Comparison of ENCODE assay signal across 27 cellular contexts in genomic region chr9:98327249-98327561, GRCh38.
"Had no signal": no experiment of that assay in that cellular context is flagged by ENCODE, and none has a peak within 500 bp of the region (broad histone marks: within the 10 kb centered on the region; RNA-seq: fewer than 3 reads in every experiment).

No MANE protein-coding gene starts in this region.

- DNase-seq: dorsolateral prefrontal cortex; effector CD4-positive, alpha-beta T cell; foreskin keratinocyte; heart right ventricle; hippocampal formation; left cardiac atrium; left lung; mesenchymal stem cell; mucosa of descending colon; naive thymus-derived CD4-positive, alpha-beta T cell; stimulated activated CD4-positive, alpha-beta T cell treated with anti-CD3 and anti-CD28 coated beads, Interleukin-2, amount 100 ng/mL, for 24 hours; stimulated activated CD4-positive, alpha-beta T cell treated with anti-CD3 and anti-CD28 coated beads, Interleukin-4, amount 100 ng/mL, for 24 hours; stimulated activated naive CD4-positive, alpha-beta T cell treated with Interleukin-2 at 50 U/mL for 16 hours; stomach; thyroid gland; trophoblast cell had no signal

- H3K9ac ChIP-seq: neural progenitor cell, parathyroid adenoma had no signal

- H3K27me3 ChIP-seq: dorsolateral prefrontal cortex, foreskin keratinocyte, gastroesophageal sphincter, left lung, neural progenitor cell, right atrium auricular region, thyroid gland, vagina had no signal

- ATAC-seq: esophagus mucosa; foreskin keratinocyte; gastroesophageal sphincter; heart right ventricle; left cardiac atrium; left lung; mucosa of descending colon; naive thymus-derived CD4-positive, alpha-beta T cell; sciatic nerve; stimulated activated effector memory CD8-positive, alpha-beta T cell treated with anti-CD3 and anti-CD28 coated beads, Interleukin-12 subunit alpha, Interleukin-12 subunit beta, amount 100 ng/mL, for 72 hours had no signal

- H3K36me3 ChIP-seq: gastroesophageal sphincter, heart right ventricle, left lung, neural progenitor cell, prostate gland, right atrium auricular region, stomach, thyroid gland, vagina had no signal

- H3K27ac ChIP-seq: dorsolateral prefrontal cortex, epithelial cell of prostate, foreskin keratinocyte, gastroesophageal sphincter, heart right ventricle, left lung, neural progenitor cell, parathyroid adenoma, prostate gland, right atrium auricular region, stomach, thyroid gland, vagina had no signal

- H3K79me2 ChIP-seq: parathyroid adenoma had no signal

- H3K9me3 ChIP-seq: gastroesophageal sphincter, heart right ventricle, left lung, mucosa of descending colon, prostate gland, right atrium auricular region, stomach, thyroid gland, vagina had no signal

- H3K4me1 ChIP-seq: gastroesophageal sphincter, heart right ventricle, left lung, neural progenitor cell, parathyroid adenoma, prostate gland, right atrium auricular region, stomach, thyroid gland, vagina had no signal

- H2AFZ ChIP-seq: neural progenitor cell, parathyroid adenoma had no signal

- H3K4me3 ChIP-seq: dorsolateral prefrontal cortex, gastroesophageal sphincter, heart right ventricle, left lung, mucosa of descending colon, neural progenitor cell, prostate gland, right atrium auricular region, smooth muscle cell, stomach, thyroid gland, vagina had no signal

- H3K4me2 ChIP-seq: neural progenitor cell, smooth muscle cell had no signal
